In the genomic region with DNA sequence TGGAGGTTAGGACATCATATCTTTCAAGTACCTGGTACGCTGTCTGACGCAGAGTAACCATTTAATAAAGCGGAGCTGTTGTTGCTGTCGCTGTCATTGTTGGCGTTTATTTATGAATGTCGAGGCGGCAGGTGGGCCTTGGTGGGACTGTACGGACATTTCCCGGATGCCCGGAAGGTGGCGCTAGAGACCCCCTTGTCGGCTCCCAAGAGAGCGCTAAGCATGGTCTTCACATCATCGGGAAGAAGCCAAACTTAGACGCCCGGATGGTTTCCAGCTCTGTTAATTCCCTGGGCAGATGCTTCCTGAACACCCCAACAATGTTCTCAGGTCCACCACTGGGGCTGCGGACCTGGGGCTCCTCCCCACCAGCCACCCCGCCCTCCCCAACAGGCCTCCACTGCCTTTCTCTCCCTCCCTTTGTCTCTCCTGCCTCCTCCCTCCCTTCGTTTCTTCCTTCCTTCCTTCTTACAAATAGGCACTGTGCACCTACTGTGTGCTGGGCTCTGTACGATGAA, we compare ENCODE assay signal across 8 cellular contexts. TPM values are rescaled to one million over a fixed set of nuclear protein-coding genes. Genes with fewer than 3 reads are reported as not detected.
A peak's percentile ranks its signal among the peaks of the same experiment; 100 is the strongest.
DNase-seq lines count a peak whose midpoint lies in the region; ATAC-seq, FAIRE-seq and TF ChIP-seq lines count a peak whose summit lies in the region.

No MANE protein-coding gene starts in this region.

- peaks cover 6% of the 10 kb centered on the region for H3K36me3 Mint-ChIP-seq in Calu3 (ENCODE audit: insufficient read depth, unreplicated experiment)

- peaks cover 14% of the 10 kb centered on the region for H3K27me3 Mint-ChIP-seq in Calu3 (ENCODE audit: unreplicated experiment)

- no peak overlapping the region for H4K91ac ChIP-seq in H1 (replicated peaks; ENCODE audit: insufficient read length, low read length)

- peak overlapping the region; percentile 45; the same call in 1 of the 2 replicates for H2AFZ ChIP-seq in H1 (ENCODE audit: low read length)

- H3K4me3 ChIP-seq in H1 (ENCODE audit: extremely low read depth in 1 of 4, insufficient read depth in 2 of 4, low read depth in 3 of 4, low read length in 4 of 4) (peak overlapping the region in 1 of 4 experiments; percentile 28; a peak in 1 of 8 replicates), mesendoderm (ENCODE audit: low read length) (no peak overlapping the region)

- ATAC-seq in HG02798 (IDR thresholded peaks at IDR 0.05; ENCODE audit: poor library complexity, unreplicated experiment) (peak; percentile 39), HG03280 (IDR thresholded peaks at IDR 0.05; ENCODE audit: unreplicated experiment) (no peak)

- H4K8ac ChIP-seq in H1 (ENCODE audit: extremely low read depth, insufficient read depth, low read length) (no peak overlapping the region; the same call in 1 of the 2 replicates), mesendoderm (ENCODE audit: low read depth, low read length) (no peak overlapping the region)

- POLR2A ChIA-PET in H1 (lab: Charles Lee; ENCODE audit: partially characterized antibody): interaction anchor here (1.0 to 2.0 kb wide), 2 partner anchors 53 to 215 kb away, joined by 4 to 16 read pairs; a partner anchor contains a TSS

- WGBS in H1 (ENCODE audit: extremely low coverage in 1 of 2, insufficient coverage in 1 of 2, insufficient read length in 1 of 2, insufficient replicate concordance in 2 of 2, low coverage in 1 of 2, low lambda C conversion rate in 2 of 2, missing lambda C conversion rate in 1 of 2), 2 experiments: 15% methylated on average over 18 of the region's 20 CpGs; no CpG with 5 or more reads in 1 of the 2 experiments
- no CpG with 5 or more reads among the region's 20 CpGs for WGBS in mesendoderm (ENCODE audit: extremely low coverage, insufficient coverage, low lambda C conversion rate)

- H2BK12ac ChIP-seq in H1 (ENCODE audit: low read depth, low read length): no peak overlapping the region

- H3K27ac ChIP-seq in H1 (ENCODE audit: low read depth, low read length) (no peak overlapping the region), mesendoderm (ENCODE audit: low read depth, low read length) (no peak overlapping the region)

- BruUV-seq in Calu3 (replicated peaks; lab: Mats Ljungman, UMichigan): no TSS peak

- no peak overlapping the region for H3K4me3 Mint-ChIP-seq in Calu3 (ENCODE audit: low read depth, unreplicated experiment)

- no peak overlapping the region for H3K14ac ChIP-seq in H1 (ENCODE audit: insufficient read length)

- peaks cover 8% of the 10 kb centered on the region for H3K4me1 Mint-ChIP-seq in Calu3 (ENCODE audit: low read depth, unreplicated experiment)

- DNase-seq in Calu3 (peak; percentile 91), NCI-H748 (lab: John Stamatoyannopoulos, UW; ENCODE audit: unreplicated experiment) (peak; percentile 81), H1 (ENCODE audit: low read depth in 1 of 2, low spot score in 2 of 2) (peak in 1 of 2 experiments; percentile 93), mesendoderm (peak; percentile 80)
- peak; percentile 60 to 71 for DNase-seq in activated CD8-positive, alpha-beta memory T cell treated with anti-CD3 and anti-CD28 coated beads for 4 hours (ENCODE audit: low read depth in 2 of 2)
- peak; percentile 76 for DNase-seq in stimulated activated CD8-positive, alpha-beta memory T cell treated with anti-CD3 and anti-CD28 coated beads, Interleukin-15, amount 100 ng/mL, for 24 hours (ENCODE audit: low read depth)

- H3K9ac ChIP-seq in H1 (replicated peaks in 1 of 4; ENCODE audit: extremely low read depth in 1 of 4, low read depth in 3 of 4, low read length in 3 of 4): no peak overlapping the region
- peak overlapping the region; percentile 21 for H3K9ac ChIP-seq in mesendoderm (ENCODE audit: low read length)

- H3K27me3 ChIP-seq in H1 (replicated peaks in 1 of 4; ENCODE audit: control insufficient read depth in 3 of 4, extremely low read depth in 1 of 4, insufficient read depth in 3 of 4, low read length in 3 of 4) (peaks cover 0 to 14% (median 8%) of the 10 kb centered on the region in 4 experiments; a peak in 4 of 7 replicates), mesendoderm (ENCODE audit: insufficient read depth, low read length, poor library complexity) (peaks cover 8% of the 10 kb centered on the region)

- H3K4me1 ChIP-seq in H1 (replicated peaks in 1 of 4; ENCODE audit: control insufficient read depth in 3 of 4, insufficient read depth in 4 of 4, low read length in 3 of 4): peaks cover 0 to 3% (median 2%) of the 10 kb centered on the region in 4 experiments; a peak in 2 of 7 replicates
- H3K4me1 ChIP-seq in mesendoderm (ENCODE audit: control insufficient read depth, low read depth, low read length): peaks cover under 1% of the 10 kb centered on the region

- no peak overlapping the region for H2BK20ac ChIP-seq in H1 (ENCODE audit: low read length)

- intact Hi-C loops in Calu3 (cut with micrococcal nuclease; ENCODE audit: unreplicated experiment): loop anchor here (1.0 kb wide), 3 partner anchors 53 to 215 kb away; no protein-coding TSS in a partner anchor

- no peak overlapping the region for H2BK15ac ChIP-seq in H1 (ENCODE audit: low read length)
- H2BK15ac ChIP-seq in mesendoderm (replicated peaks; ENCODE audit: low read depth): no peak overlapping the region

- H3K9me3 ChIP-seq in H1 (ENCODE audit: insufficient read depth in 2 of 2, low read depth in 1 of 2, low read length in 1 of 2): no peaks in the 10 kb centered on the region

- H4K20me1 ChIP-seq in H1 (replicated peaks in 1 of 2; ENCODE audit: control insufficient read depth in 1 of 2, insufficient read depth in 2 of 2, low read length in 2 of 2): peaks cover 2 to 8% of the 10 kb centered on the region in 2 experiments

- CTCF ChIA-PET in Calu3 (lab: Charles Lee) (interaction anchor here (0.6 to 1.7 kb wide), 14 partner anchors 10 to 267 kb away, joined by 3 to 15 read pairs (median 4); a partner anchor contains a TSS), H1 (lab: Charles Lee; ENCODE audit: partially characterized antibody) (interaction anchor here (0.5 to 2.0 kb wide), 52 partner anchors 9 to 614 kb away, joined by 3 to 29 read pairs (median 4); a partner anchor contains a TSS)

- H3K4me2 ChIP-seq in H1 (ENCODE audit: insufficient read depth in 1 of 2, low read depth in 2 of 2, low read length in 2 of 2): peak overlapping the region in 1 of 2 experiments; percentile 55; a peak in 2 of 4 replicates
- H3K4me2 ChIP-seq in mesendoderm (ENCODE audit: low read length): no peak overlapping the region

- TF ChIP-seq RAD21 in H1 (IDR thresholded peaks at IDR 0.05 in 1 of 2, conservative IDR thresholded peaks at IDR 0.05 in 1 of 2; ENCODE audit: low read depth in 2 of 2, low read length in 2 of 2): peak; percentile 88 to 93

- peak; percentile 36 for FAIRE-seq in H1 (lab: Jason Lieb, UNC)

- no peak overlapping the region; the same call in 1 of the 2 replicates for H3K18ac ChIP-seq in H1 (ENCODE audit: extremely low read depth, low read length)
- no peak overlapping the region for H3K18ac ChIP-seq in mesendoderm (ENCODE audit: low read length)

- H3K9me3 Mint-ChIP-seq in Calu3 (ENCODE audit: low read depth, unreplicated experiment): no peaks in the 10 kb centered on the region

- H4K5ac ChIP-seq in H1 (ENCODE audit: insufficient read length, low read depth, low read length) (peak overlapping the region; percentile 13), mesendoderm (ENCODE audit: low read length) (no peak overlapping the region)

- no peak overlapping the region for H2BK5ac ChIP-seq in H1 (ENCODE audit: low read depth, low read length)
- no peak overlapping the region for H2BK5ac ChIP-seq in mesendoderm (ENCODE audit: low read length)

- H3K79me2 ChIP-seq in H1 (ENCODE audit: control insufficient read depth in 1 of 2, insufficient read depth in 2 of 2, low read length in 2 of 2) (no peaks in the 10 kb centered on the region), mesendoderm (ENCODE audit: control insufficient read depth, insufficient read depth, low read length) (no peaks in the 10 kb centered on the region)

- no peaks in the 10 kb centered on the region for H3K36me3 ChIP-seq in H1 (ENCODE audit: control insufficient read depth in 2 of 4, insufficient read depth in 4 of 4, low read length in 3 of 4)
- H3K36me3 ChIP-seq in mesendoderm (ENCODE audit: control insufficient read depth, insufficient read depth, low read length): no peaks in the 10 kb centered on the region

- H3K56ac ChIP-seq in H1 (replicated peaks; ENCODE audit: insufficient read length, low read depth, low read length) (no peak overlapping the region), mesendoderm (ENCODE audit: low read length) (peak overlapping the region; percentile 37)

- TF ChIP-seq EP300 in H1 (IDR thresholded peaks at IDR 0.05; ENCODE audit: borderline replicate concordance in 1 of 2, low read depth in 2 of 2, low read length in 2 of 2): no peak

- H2AK5ac ChIP-seq in H1 (ENCODE audit: low read depth, low read length): no peak overlapping the region
- no peak overlapping the region for H2AK5ac ChIP-seq in mesendoderm (ENCODE audit: low read length)

- H2BK120ac ChIP-seq in H1 (replicated peaks; ENCODE audit: low read depth, low read length) (no peak overlapping the region), mesendoderm (ENCODE audit: low read depth, low read length) (no peak overlapping the region)

- H3K4ac ChIP-seq in H1 (replicated peaks; ENCODE audit: insufficient read length, low read depth, low read length) (no peak overlapping the region), mesendoderm (ENCODE audit: low read depth, low read length) (no peak overlapping the region)

- H3K23ac ChIP-seq in H1 (ENCODE audit: insufficient read length) (no peak overlapping the region), mesendoderm (ENCODE audit: low read length) (no peak overlapping the region)

- peaks cover 8% of the 10 kb centered on the region; the same call in 1 of the 2 replicates for H3K23me2 ChIP-seq in H1 (ENCODE audit: low read depth, low read length)

- H3K79me1 ChIP-seq in H1 (ENCODE audit: low read depth, low read length) (no peaks in the 10 kb centered on the region), mesendoderm (ENCODE audit: low read length) (no peaks in the 10 kb centered on the region)

- peak overlapping the region; percentile 40 for H3K27ac Mint-ChIP-seq in Calu3 (ENCODE audit: unreplicated experiment)

- TF ChIP-seq CTCF in Calu3 (IDR thresholded peaks at IDR 0.05; ENCODE audit: unreplicated experiment) (peak; percentile 67), H1 (IDR thresholded peaks at IDR 0.05; ENCODE audit: control extremely low read depth in 1 of 3, insufficient read depth in 1 of 3, low read depth in 1 of 3, low read length in 3 of 3) (peak in 2 of 3 experiments; percentile 82 to 94; a peak in 3 of 4 replicates)

- no peak for TF ChIP-seq POLR2A in H1 (IDR thresholded peaks at IDR 0.05; ENCODE audit: control extremely low read depth in 1 of 2, low read depth in 2 of 2, low read length in 2 of 2)

RNA-seq across cellular contexts. Expression of a gene that starts 54.1 kb away (rescaled TPM):
- total RNA-seq in Calu3 (2022): 38.1 and 50.5 TPM in 2 replicates
- 6.5 and 8.6 TPM in 2 replicates for total RNA-seq in H1 (2021; fragmentation: NEBNext Ultra II Directional; extraction: Animal tissue kit (Norgen Biotek cat#: 25700))
- polyA plus RNA-seq in H1 (2011; rRNA removed): 11.4 and 11.7 TPM in 2 replicates
- 11.3 TPM for polyA plus RNA-seq in H1 (2011; cell fraction: cytosol; rRNA removed)
- 15.3 TPM for polyA plus RNA-seq in H1 (2011; cell fraction: nucleus; rRNA removed)
- 6.9 to 8.1 TPM (median 7.2 TPM) in 4 replicates for polyA plus RNA-seq in H1 (2012, experiment 1 of 2)
- 7.6 TPM for polyA plus RNA-seq in H1 (2012, experiment 2 of 2)
- polyA plus RNA-seq in H1 (2013, experiment 1 of 2): 3.2 TPM
- 2.9 TPM for polyA plus RNA-seq in H1 (2013, experiment 2 of 2)
- 17.6 and 18.7 TPM in 2 replicates for polyA minus RNA-seq in H1 (2011; rRNA and poly(A)+ RNA removed)
- polyA minus RNA-seq in H1 (2011; cell fraction: cytosol; rRNA and poly(A)+ RNA removed): 10.2 TPM
- 47.4 TPM for polyA minus RNA-seq in H1 (2011; cell fraction: nucleus; rRNA and poly(A)+ RNA removed)
- polyA plus RNA-seq in mesendoderm (2013, experiment 1 of 2): 13.6 TPM
- polyA plus RNA-seq in mesendoderm (2013, experiment 2 of 2): 14.0 TPM
